ENCODE assay signal across 27 cellular contexts in the genomic region with DNA sequence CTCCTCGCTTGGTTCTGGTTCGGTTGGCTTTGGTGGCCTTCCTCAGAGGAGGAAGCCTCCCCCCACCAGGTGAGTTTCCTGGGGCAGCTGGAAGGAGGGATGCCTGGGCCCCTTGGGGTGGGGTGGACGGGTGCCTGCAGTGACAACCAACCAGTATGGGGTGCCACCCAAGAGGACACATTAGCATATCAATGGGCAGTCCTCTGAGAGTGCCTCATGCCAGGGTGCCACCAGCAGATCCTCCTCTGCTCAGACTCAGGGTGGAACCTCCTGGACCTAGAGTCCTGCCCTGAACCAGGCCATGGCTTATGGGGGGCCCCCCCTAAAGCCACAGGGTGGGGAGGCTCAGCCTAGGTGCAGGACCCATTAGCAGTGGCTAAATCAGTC. TPM values are rescaled to one million over a fixed set of nuclear protein-coding genes. Genes with fewer than 3 reads are reported as not detected.
DNase-seq lines count a peak whose midpoint lies in the region; ATAC-seq and TF ChIP-seq lines count a peak whose summit lies in the region.
"Had no signal": no experiment of that assay in that cellular context is flagged by ENCODE, and none has a peak within 500 bp of the region (broad histone marks: within the 10 kb centered on the region; RNA-seq: fewer than 3 reads in every experiment).

No MANE protein-coding gene starts in this region.

- peaks cover 37% of the 10 kb centered on the region for H3K27me3 Mint-ChIP-seq in MCF 10A (ENCODE audit: insufficient read depth, unreplicated experiment)

- H3K27ac Mint-ChIP-seq in MCF 10A (ENCODE audit: low read depth, unreplicated experiment), result no peak overlapping the region
- H3K27ac Mint-ChIP-seq: CD8-positive, alpha-beta memory T cell; T-helper 17 cell had no signal

- peaks cover 3% of the 10 kb centered on the region for H3K4me1 Mint-ChIP-seq in MCF 10A (ENCODE audit: insufficient read depth, unreplicated experiment)

- DNase-seq in breast epithelium (ENCODE audit: low spot score in 2 of 2) (no peak), MCF 10A (ENCODE audit: unreplicated experiment) (no peak), dorsolateral prefrontal cortex (no peak), upper lobe of right lung (no peak), GF-D8 (lab: John Stamatoyannopoulos, UW) (no peak), hepatic stellate cell (ENCODE audit: low spot score) (no peak), foreskin melanocyte (no peak)
- DNase-seq: activated effector memory CD4-positive, alpha-beta T cell treated with anti-CD3 and anti-CD28 coated beads, Interleukin-2, amount 50 U/mL, for 16 hours; activated T-cell treated with anti-CD3 and anti-CD28 coated beads, Interleukin-2, amount 50 U/mL, for 1 hour; CD8-positive, alpha-beta memory T cell; cerebellar nuclear complex; GDM1; glutamatergic neuron; Karpas-422; kidney; NCI-H2171; psoas muscle; stimulated activated naive CD4-positive, alpha-beta T cell treated with Interleukin-2 at 50 U/mL for 16 hours; T-helper 17 cell; thyroid gland had no signal

- TF ChIP-seq POLR2A in breast epithelium (IDR thresholded peaks at IDR 0.05), result no peak

- no peak overlapping the region for H3K4me3 Mint-ChIP-seq in MCF 10A (ENCODE audit: unreplicated experiment)
- H3K4me3 Mint-ChIP-seq: CD8-positive, alpha-beta memory T cell; T-helper 17 cell had no signal

- H3K27ac ChIP-seq in breast epithelium, result peak overlapping the region; percentile 91 to 93
- peak overlapping the region in 26 of 59 donors; percentile 3 to 90 (median 39) for H3K27ac ChIP-seq in dorsolateral prefrontal cortex
- H3K27ac ChIP-seq in muscle layer of duodenum (ENCODE audit: low read length), result peak overlapping the region; percentile 82
- peak overlapping the region; percentile 24 for H3K27ac ChIP-seq in upper lobe of right lung
- H3K27ac ChIP-seq: A549, psoas muscle, thyroid gland had no signal

- no TSS peak for BruUV-seq in MCF 10A (replicated peaks; lab: Mats Ljungman, UMichigan)

- H3K4me1 ChIP-seq in breast epithelium (peaks cover 8 to 14% of the 10 kb centered on the region in 2 donors), muscle layer of duodenum (ENCODE audit: control insufficient read depth in 1 of 2, insufficient read depth in 2 of 2, low read length in 2 of 2) (peaks cover 0 to 19% of the 10 kb centered on the region in 2 donors), upper lobe of right lung (no peaks in the 10 kb centered on the region)

- intact Hi-C loops in breast epithelium (cut with DNase I; ENCODE audit: low total_unique reads), result loop anchor here (10.0 kb wide), 1 partner anchor 125 kb away; no protein-coding TSS in a partner anchor
- intact Hi-C loops in MCF 10A (cut with micrococcal nuclease), result no loop called here
- intact Hi-C loops in dorsolateral prefrontal cortex (cut with DNase I), result no loop called here
- intact Hi-C loops in upper lobe of right lung (cut with DNase I), result loop anchor here (10.0 kb wide), 1 partner anchor 125 kb away; no protein-coding TSS in a partner anchor

- H3K27me3 ChIP-seq in breast epithelium (peaks cover 0 to 3% of the 10 kb centered on the region in 2 donors), dorsolateral prefrontal cortex (peaks cover 0 to 29% (median 4%) of the 10 kb centered on the region in 45 donors), muscle layer of duodenum (ENCODE audit: low read depth, low read length) (peaks cover 27% of the 10 kb centered on the region), upper lobe of right lung (peaks cover 33% of the 10 kb centered on the region)

- H3K36me3 ChIP-seq in breast epithelium, result no peaks in the 10 kb centered on the region
- H3K36me3 ChIP-seq in muscle layer of duodenum (ENCODE audit: control insufficient read depth in 1 of 2, insufficient read depth in 2 of 2, low read length in 2 of 2), result no peaks in the 10 kb centered on the region
- H3K36me3 ChIP-seq in upper lobe of right lung, result no peaks in the 10 kb centered on the region
- H3K36me3 ChIP-seq: thyroid gland had no signal

- no peaks in the 10 kb centered on the region for H3K9me3 Mint-ChIP-seq in MCF 10A (ENCODE audit: unreplicated experiment)
- H3K9me3 Mint-ChIP-seq: CD8-positive, alpha-beta memory T cell had no signal

- peak overlapping the region in 1 of 3 donors; percentile 22 for H3K4me3 ChIP-seq in breast epithelium
- peak overlapping the region in 37 of 59 donors; percentile 14 to 76 (median 67) for H3K4me3 ChIP-seq in dorsolateral prefrontal cortex
- H3K4me3 ChIP-seq in muscle layer of duodenum (ENCODE audit: low read depth in 1 of 2, low read length in 2 of 2), result peak overlapping the region in 1 of 2 donors; percentile 16
- peak overlapping the region; percentile 16 for H3K4me3 ChIP-seq in upper lobe of right lung
- H3K4me3 ChIP-seq: A549, psoas muscle, thyroid gland had no signal

- POLR2A ChIA-PET in MCF 10A (lab: Yijun Ruan, JAX), result interaction anchor here (0.7 kb wide), 1 partner anchor 508 kb away, joined by 3 read pairs; no protein-coding TSS in a partner anchor

- no peak for TF ChIP-seq CTCF in breast epithelium (IDR thresholded peaks at IDR 0.05)
- TF ChIP-seq CTCF in MCF 10A (IDR thresholded peaks at IDR 0.05; ENCODE audit: unreplicated experiment), result no peak
- no peak for TF ChIP-seq CTCF in dorsolateral prefrontal cortex (IDR thresholded peaks at IDR 0.05 in 54 of 56, conservative IDR thresholded peaks at IDR 0.05 in 2 of 56; ENCODE audit: low read depth in 1 of 56, partially characterized antibody in 56 of 56)
- no peak for TF ChIP-seq CTCF in upper lobe of right lung (IDR thresholded peaks at IDR 0.05)

- H3K36me3 Mint-ChIP-seq in MCF 10A (ENCODE audit: insufficient read depth, unreplicated experiment), result no peaks in the 10 kb centered on the region
- H3K36me3 Mint-ChIP-seq: CD8-positive, alpha-beta memory T cell had no signal

- CTCF ChIA-PET in MCF 10A (lab: Yijun Ruan, JAX), result interaction anchor here (0.7 to 2.2 kb wide), 4 partner anchors 9 to 1303 kb away, joined by 3 to 13 read pairs (median 4); no protein-coding TSS in a partner anchor

- peak; percentile 3 for ATAC-seq in upper lobe of right lung
- ATAC-seq: A549, psoas muscle, Right ventricle myocardium inferior, SK-N-SH treated with all-trans-retinoic acid at 6 μM for 48 hours, T-helper 17 cell had no signal

- no peaks in the 10 kb centered on the region for H3K9me3 ChIP-seq in breast epithelium
- H3K9me3 ChIP-seq in muscle layer of duodenum (ENCODE audit: control insufficient read depth in 1 of 2, low read length in 2 of 2), result no peaks in the 10 kb centered on the region
- no peaks in the 10 kb centered on the region for H3K9me3 ChIP-seq in upper lobe of right lung
- H3K9me3 ChIP-seq: A549, psoas muscle, thyroid gland had no signal

RNA-seq across cellular contexts. Expression of a gene that starts 2.7 kb away (rescaled TPM):
- total RNA-seq in breast epithelium (10 to 100 TPM; 22.6 to 71.3 (median 67.5) TPM), MCF 10A (2022) (not detected in 2 replicates), dorsolateral prefrontal cortex (100 to 1,000 TPM in 119 of 120 experiments, 10 to 100 TPM in 1; 65.3 to 449 (median 214) TPM), upper lobe of right lung (25.1 TPM)
- total RNA-seq: activated CD8-positive, alpha-beta memory T cell treated with anti-CD3 and anti-CD28 coated beads for 36 hours; CD8-positive, alpha-beta memory T cell; lung microvascular endothelial cell had no signal

RNA-seq across cellular contexts. Expression of a gene that starts 7.5 kb away (rescaled TPM):
- total RNA-seq in breast epithelium (10 to 100 TPM; 37.0 to 43.9 (median 42.0) TPM), MCF 10A (2022) (30.1 and 31.1 TPM in 2 replicates), dorsolateral prefrontal cortex (100 to 1,000 TPM in 9 of 120 experiments, 10 to 100 TPM in 111; 45.7 to 129 (median 71.4) TPM), upper lobe of right lung (78.2 TPM)

RNA-seq across cellular contexts. Expression of a gene that starts 21.8 kb away (rescaled TPM):
- total RNA-seq in breast epithelium, result not detected
- not detected in 2 replicates for total RNA-seq in MCF 10A (2022)
- total RNA-seq in dorsolateral prefrontal cortex, result 10 to 100 TPM; 10.6 to 60.3 (median 39.0) TPM
- not detected for total RNA-seq in upper lobe of right lung
- total RNA-seq: activated CD8-positive, alpha-beta memory T cell treated with anti-CD3 and anti-CD28 coated beads for 36 hours; astrocyte; CD8-positive, alpha-beta memory T cell; kidney; lung microvascular endothelial cell; psoas muscle; Right ventricle myocardium inferior; T-helper 17 cell; thyroid gland had no signal

RNA-seq across cellular contexts. Expression of a gene that starts 35.7 kb away (rescaled TPM):
- total RNA-seq in breast epithelium (under 1 TPM; 0.48 to 0.73 (median 0.66) TPM), MCF 10A (2022) (0.37 and 0.71 TPM in 2 replicates), dorsolateral prefrontal cortex (10 to 100 TPM in 8 of 120 experiments, 1 to 10 TPM in 112; 1.6 to 14.9 (median 4.8) TPM), upper lobe of right lung (5.3 TPM)

RNA-seq across cellular contexts. Expression of a gene that starts 38.8 kb away (rescaled TPM):
- total RNA-seq in breast epithelium, result 1 to 10 TPM; 1.6 to 9.5 (median 5.1) TPM
- total RNA-seq in MCF 10A (2022), result not detected in 2 replicates
- total RNA-seq in dorsolateral prefrontal cortex, result 10 to 100 TPM in 15 of 120 experiments, 1 to 10 TPM in 105; 1.4 to 15.3 (median 6.7) TPM
- total RNA-seq in upper lobe of right lung, result 4.3 TPM
- total RNA-seq: CD8-positive, alpha-beta memory T cell; T-helper 17 cell had no signal

Comparison
In these comparisons a context has a peak if more than half of its experiments do, and no peak if none do; other contexts are left out.
1. RNA of a gene that starts 2.7 kb away (total RNA-seq): 65.3 to 449 TPM in dorsolateral prefrontal cortex, 22.6 to 71.3 TPM in breast epithelium and 25.1 TPM in upper lobe of right lung (single experiment); not detected in MCF 10A; every median in the first group is over 10 times any median in the second.
2. intact Hi-C loops: an anchor here in breast epithelium (10.0 kb wide) and upper lobe of right lung (10.0 kb wide); none called in MCF 10A and dorsolateral prefrontal cortex.
3. RNA of a gene that starts 21.8 kb away (total RNA-seq): 10.6 to 60.3 TPM in dorsolateral prefrontal cortex; not detected in breast epithelium, not detected in MCF 10A and not detected in upper lobe of right lung (single experiment); every median in the first group is over 10 times any median in the second.